1 cellular context compared by ENCODE assay signal in genomic region chr7:30770936-30771858, GRCh38.
TF ChIP-seq lines count a peak whose summit lies in the region.

MINDY4 (plus strand) TSS chr7:30771417; CDS start chr7:30771494, 77 bp downstream.

TF ChIP-seq in K562, 482 proteins besides CTCF, POLR2A, EP300 and RAD21 (continued from another document and continues in another):
- TF ChIP-seq ATF4 (CRISPR knock-in tag; IDR thresholded peaks at IDR 0.05) (0 out of 2 replicates have a peak, but pooled peaks have one; percentile 19), CEBPB (tag; IDR thresholded peaks at IDR 0.05) (no peak), MEF2D (tag; conservative IDR thresholded peaks at IDR 0.05; ENCODE audit: low read depth) (no peak), ZNF408 (CRISPR knock-in tag; IDR thresholded peaks at IDR 0.05; ENCODE audit: low read depth) (no peak), HEY1 (CRISPR knock-in tag; IDR thresholded peaks at IDR 0.05; ENCODE audit: borderline replicate concordance) (no peak), TBL1XR1 (IDR thresholded peaks at IDR 0.05; ENCODE audit: low read length in 2 of 2) (no peak), ZNF174 (CRISPR knock-in tag; IDR thresholded peaks at IDR 0.05) (no peak), SIN3A (IDR thresholded peaks at IDR 0.05; ENCODE audit: borderline replicate concordance in 2 of 2, control insufficient read depth in 1 of 2, low read depth in 2 of 2, low read length in 2 of 2) (peak; percentile 90 to 91; a peak in 3 of 4 replicates), ELF1 (tag; IDR thresholded peaks at IDR 0.05) (peak; percentile 88), NFE2L1 (tag; IDR thresholded peaks at IDR 0.05; ENCODE audit: borderline replicate concordance, low read depth) (no peak), TBP (optimal IDR thresholded peaks at IDR 0.05; ENCODE audit: low read depth, low read length) (peak; percentile 55), FOSL1 (tag; conservative IDR thresholded peaks at IDR 0.05) (no peak), TCF7 (IDR thresholded peaks at IDR 0.05; ENCODE audit: borderline replicate concordance) (no peak), MCM7 (IDR thresholded peaks at IDR 0.05) (no peak), ETV1 (tag; conservative IDR thresholded peaks at IDR 0.05; ENCODE audit: low read depth) (no peak), WHSC1 (IDR thresholded peaks at IDR 0.05; ENCODE audit: low read length) (no peak), PRMT5 (CRISPR knock-in tag; IDR thresholded peaks at IDR 0.05) (peak; percentile 56; the same call in 1 of the 2 replicates), HNRNPUL1 (IDR thresholded peaks at IDR 0.05; ENCODE audit: low read length) (no peak), U2AF2 (optimal IDR thresholded peaks at IDR 0.05; ENCODE audit: low read depth, low read length) (no peak), NONO (IDR thresholded peaks at IDR 0.05; ENCODE audit: low read depth in 2 of 2, low read length in 1 of 2) (no peak), CREB1 (IDR thresholded peaks at IDR 0.05) (peak; percentile 56), CREB1 (CRISPR knock-in tag; IDR thresholded peaks at IDR 0.05) (peak; percentile 58; the same call in 1 of the 2 replicates), ETS1 (conservative IDR thresholded peaks at IDR 0.05; ENCODE audit: control insufficient read depth, low read depth, low read length) (no peak), FUS (optimal IDR thresholded peaks at IDR 0.05; ENCODE audit: low read depth, low read length) (no peak), NCOA2 (IDR thresholded peaks at IDR 0.05; ENCODE audit: partially characterized antibody in 2 of 2) (no peak), ZNF561 (CRISPR knock-in tag; conservative IDR thresholded peaks at IDR 0.05) (no peak), BACH1 (tag; IDR thresholded peaks at IDR 0.05) (no peak), THAP12 (CRISPR knock-in tag; IDR thresholded peaks at IDR 0.05) (no peak), MGA (IDR thresholded peaks at IDR 0.05) (no peak), ZNF431 (CRISPR knock-in tag; IDR thresholded peaks at IDR 0.05) (peak; percentile 35; the same call in 1 of the 2 replicates), HNRNPH1 (optimal IDR thresholded peaks at IDR 0.05; ENCODE audit: low read depth, low read length) (no peak), ZBTB8A (IDR thresholded peaks at IDR 0.05; ENCODE audit: partially characterized antibody) (no peak), FOXM1 (IDR thresholded peaks at IDR 0.05; ENCODE audit: low read depth) (no peak), FOXM1 (CRISPR knock-in tag; IDR thresholded peaks at IDR 0.05; ENCODE audit: low read depth) (no peak), EWSR1 (IDR thresholded peaks at IDR 0.05; ENCODE audit: borderline replicate concordance, low read depth, partially characterized antibody) (no peak), PHF8 (IDR thresholded peaks at IDR 0.05; ENCODE audit: borderline replicate concordance, low read length) (peak; percentile 71), NCOA6 (IDR thresholded peaks at IDR 0.05) (no peak), KAT8 (IDR thresholded peaks at IDR 0.05; ENCODE audit: low read depth) (no peak), ATF1 (CRISPR knock-in tag; IDR thresholded peaks at IDR 0.05) (0 out of 2 replicates have a peak, but pooled peaks have one; percentile 20), ATF1 (tag; IDR thresholded peaks at IDR 0.05) (peak; percentile 93), ZBTB1 (CRISPR knock-in tag; IDR thresholded peaks at IDR 0.05; ENCODE audit: borderline replicate concordance, low read depth) (peak; percentile 54; the same call in 1 of the 2 replicates), SMAD1 (IDR thresholded peaks at IDR 0.05; ENCODE audit: low read depth, low read length, partially characterized antibody) (peak; percentile 42), KLF10 (CRISPR knock-in tag; IDR thresholded peaks at IDR 0.05) (no peak), MCM3 (IDR thresholded peaks at IDR 0.05) (no peak), ARNT (IDR thresholded peaks at IDR 0.05) (no peak), SRSF3 (IDR thresholded peaks at IDR 0.05; ENCODE audit: insufficient read depth, low read length) (no peak), ZNF212 (CRISPR knock-in tag; IDR thresholded peaks at IDR 0.05) (no peak), ZNF584 (CRISPR knock-in tag; IDR thresholded peaks at IDR 0.05; ENCODE audit: low read depth) (no peak)
- TF ChIP-seq, protein P1, sequence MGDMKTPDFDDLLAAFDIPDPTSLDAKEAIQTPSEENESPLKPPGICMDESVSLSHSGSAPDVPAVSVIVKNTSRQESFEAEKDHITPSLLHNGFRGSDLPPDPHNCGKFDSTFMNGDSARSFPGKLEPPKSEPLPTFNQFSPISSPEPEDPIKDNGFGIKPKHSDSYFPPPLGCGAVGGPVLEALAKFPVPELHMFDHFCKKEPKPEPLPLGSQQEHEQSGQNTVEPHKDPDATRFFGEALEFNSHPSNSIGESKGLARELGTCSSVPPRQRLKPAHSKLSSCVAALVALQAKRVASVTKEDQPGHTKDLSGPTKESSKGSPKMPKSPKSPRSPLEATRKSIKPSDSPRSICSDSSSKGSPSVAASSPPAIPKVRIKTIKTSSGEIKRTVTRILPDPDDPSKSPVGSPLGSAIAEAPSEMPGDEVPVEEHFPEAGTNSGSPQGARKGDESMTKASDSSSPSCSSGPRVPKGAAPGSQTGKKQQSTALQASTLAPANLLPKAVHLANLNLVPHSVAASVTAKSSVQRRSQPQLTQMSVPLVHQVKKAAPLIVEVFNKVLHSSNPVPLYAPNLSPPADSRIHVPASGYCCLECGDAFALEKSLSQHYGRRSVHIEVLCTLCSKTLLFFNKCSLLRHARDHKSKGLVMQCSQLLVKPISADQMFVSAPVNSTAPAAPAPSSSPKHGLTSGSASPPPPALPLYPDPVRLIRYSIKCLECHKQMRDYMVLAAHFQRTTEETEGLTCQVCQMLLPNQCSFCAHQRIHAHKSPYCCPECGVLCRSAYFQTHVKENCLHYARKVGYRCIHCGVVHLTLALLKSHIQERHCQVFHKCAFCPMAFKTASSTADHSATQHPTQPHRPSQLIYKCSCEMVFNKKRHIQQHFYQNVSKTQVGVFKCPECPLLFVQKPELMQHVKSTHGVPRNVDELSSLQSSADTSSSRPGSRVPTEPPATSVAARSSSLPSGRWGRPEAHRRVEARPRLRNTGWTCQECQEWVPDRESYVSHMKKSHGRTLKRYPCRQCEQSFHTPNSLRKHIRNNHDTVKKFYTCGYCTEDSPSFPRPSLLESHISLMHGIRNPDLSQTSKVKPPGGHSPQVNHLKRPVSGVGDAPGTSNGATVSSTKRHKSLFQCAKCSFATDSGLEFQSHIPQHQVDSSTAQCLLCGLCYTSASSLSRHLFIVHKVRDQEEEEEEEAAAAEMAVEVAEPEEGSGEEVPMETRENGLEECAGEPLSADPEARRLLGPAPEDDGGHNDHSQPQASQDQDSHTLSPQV (IDR thresholded peaks at IDR 0.05), result peak; percentile 73; the same call in 1 of the 2 replicates
